In the genomic region with DNA sequence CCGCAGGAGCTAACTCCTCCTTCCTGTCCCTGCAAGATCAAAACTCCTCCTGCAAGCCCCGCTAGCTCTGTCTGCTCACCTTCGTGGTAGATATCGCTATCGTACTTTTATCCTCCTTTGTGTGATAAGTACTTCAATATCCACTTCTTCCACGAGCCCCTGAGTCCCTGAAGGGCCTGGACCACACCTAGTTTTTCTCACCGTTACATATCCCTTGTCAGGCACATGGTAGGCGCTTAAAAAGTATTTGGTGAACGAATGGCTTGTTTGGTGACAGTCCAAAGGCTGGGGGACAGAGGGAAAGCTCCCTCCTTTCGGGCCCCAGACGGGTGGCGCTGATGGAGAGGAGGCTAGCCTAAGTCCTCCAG, we compare ENCODE assay signal across 9 cellular contexts. TPM values are rescaled to one million over a fixed set of nuclear protein-coding genes. Genes with fewer than 3 reads are reported as not detected.
DNase-seq lines count a peak whose midpoint lies in the region; FAIRE-seq and TF ChIP-seq lines count a peak whose summit lies in the region.
"Not testable (repeated sequence)": the region's sequence is repeated elsewhere in the genome, so short reads cannot be mapped to it uniquely, and the experiment has no call there.
"Had no signal": no experiment of that assay in that cellular context is flagged by ENCODE, and none has a peak within 500 bp of the region (broad histone marks: within the 10 kb centered on the region; RNA-seq: fewer than 3 reads in every experiment).

No MANE protein-coding gene starts in this region.

- not testable (repeated sequence) for H3K4me1 ChIP-seq in CD8-positive, alpha-beta memory T cell (ENCODE audit: insufficient read depth, low read length); Loucy (ENCODE audit: insufficient read depth, low read length, poor library complexity, severe bottlenecking); ovary (ENCODE audit: insufficient read depth)

- TF ChIP-seq EP300 in ovary (IDR thresholded peaks at IDR 0.05), result not testable (repeated sequence)

- not testable (repeated sequence) for H3K9ac ChIP-seq in Loucy (ENCODE audit: low read depth, low read length, poor library complexity, severe bottlenecking)

- intact Hi-C loops in activated CD4-positive, alpha-beta memory T cell treated with anti-CD3 and anti-CD28 coated beads for 36 hours (cut with micrococcal nuclease), result loop anchor here (2.0 to 5.0 kb wide), 2 partner anchors 79 to 966 kb away; partner anchors contain the start of gene WDR1
- intact Hi-C loops in lower leg skin (cut with DNase I; ENCODE audit: low total_unique reads); ovary (cut with DNase I): not testable (repeated sequence)

- H3K79me2 ChIP-seq in Loucy (ENCODE audit: insufficient read depth, low read length), result not testable (repeated sequence)

- TF ChIP-seq CTCF in Loucy (conservative IDR thresholded peaks at IDR 0.05; ENCODE audit: low read length); bronchial epithelial cell (IDR thresholded peaks at IDR 0.05; ENCODE audit: insufficient read depth, low read length, severe bottlenecking); foreskin fibroblast (IDR thresholded peaks at IDR 0.05; ENCODE audit: low read depth, low read length); lower leg skin (IDR thresholded peaks at IDR 0.05); ovary (IDR thresholded peaks at IDR 0.05): not testable (repeated sequence)

- not testable (repeated sequence) for H4K20me1 ChIP-seq in Loucy (ENCODE audit: insufficient read depth, low read length, poor library complexity, severe bottlenecking)

- H3K27me3 Mint-ChIP-seq in CD8-positive, alpha-beta memory T cell; activated CD4-positive, alpha-beta memory T cell treated with anti-CD3 and anti-CD28 coated beads for 36 hours: not testable (repeated sequence)

- peak overlapping the region; percentile 96 to 98 (median 98) for H3K4me3 Mint-ChIP-seq in CD8-positive, alpha-beta memory T cell
- peak overlapping the region; percentile 89 for H3K4me3 Mint-ChIP-seq in activated CD4-positive, alpha-beta memory T cell treated with anti-CD3 and anti-CD28 coated beads for 36 hours

- DNase-seq in CD8-positive, alpha-beta memory T cell; foreskin fibroblast; lower leg skin (ENCODE audit: low spot score in 2 of 2); ovary: not testable (repeated sequence)
- peak; percentile 13 for DNase-seq in activated CD4-positive, alpha-beta memory T cell treated with anti-CD3 and anti-CD28 coated beads for 36 hours
- DNase-seq in bronchial epithelial cell (ENCODE audit: low read depth), result peak; percentile 1

- 0 to 6% methylated on average over 10 to 11 of the region's 12 CpGs for WGBS in lower leg skin, 2 donors
- 1 to 6% (median 2%) methylated on average over 10 to 12 of the region's 12 CpGs for WGBS in ovary, 3 donors

- H3K4me3 ChIP-seq in CD8-positive, alpha-beta memory T cell (ENCODE audit: low read length), result peak overlapping the region; percentile 41
- H3K4me3 ChIP-seq in Loucy (ENCODE audit: low read length, poor library complexity, severe bottlenecking), result peak overlapping the region; percentile 38
- H3K4me3 ChIP-seq in bronchial epithelial cell (ENCODE audit: low read depth, low read length), result peak overlapping the region; percentile 57
- H3K4me3 ChIP-seq in foreskin fibroblast (ENCODE audit: low read depth in 1 of 2, low read length in 2 of 2), result peak overlapping the region; percentile 57 to 72
- peak overlapping the region; percentile 53 for H3K4me3 ChIP-seq in lower leg skin (ENCODE audit: low read depth, poor library complexity, severe bottlenecking)
- peak overlapping the region; percentile 65 for H3K4me3 ChIP-seq in ovary

- H3K9me3 Mint-ChIP-seq in CD8-positive, alpha-beta memory T cell; activated CD4-positive, alpha-beta memory T cell treated with anti-CD3 and anti-CD28 coated beads for 36 hours: not testable (repeated sequence)

- FAIRE-seq in bronchial epithelial cell (lab: Jason Lieb, UNC), result not testable (repeated sequence)

- peak overlapping the region; percentile 72 for H3K27ac ChIP-seq in CD8-positive, alpha-beta memory T cell (ENCODE audit: low read depth, low read length)
- H3K27ac ChIP-seq in ovary (peak overlapping the region; percentile 85 to 89), temporal lobe (ENCODE audit: low read depth, low read length) (peak overlapping the region; percentile 40)

- CTCF ChIA-PET in CD8-positive, alpha-beta memory T cell (lab: Charles Lee); activated CD4-positive, alpha-beta memory T cell treated with anti-CD3 and anti-CD28 coated beads for 36 hours (lab: Charles Lee): not testable (repeated sequence)

- TF ChIP-seq POLR2A in lower leg skin (IDR thresholded peaks at IDR 0.05); ovary (IDR thresholded peaks at IDR 0.05): not testable (repeated sequence)

- H3K36me3 Mint-ChIP-seq in CD8-positive, alpha-beta memory T cell; activated CD4-positive, alpha-beta memory T cell treated with anti-CD3 and anti-CD28 coated beads for 36 hours: not testable (repeated sequence)

- H3K4me1 Mint-ChIP-seq in CD8-positive, alpha-beta memory T cell, result not testable (repeated sequence)
- H3K4me1 Mint-ChIP-seq in activated CD4-positive, alpha-beta memory T cell treated with anti-CD3 and anti-CD28 coated beads for 36 hours (ENCODE audit: low read depth), result peaks cover 17% of the 10 kb centered on the region

- H2AFZ ChIP-seq in Loucy (ENCODE audit: low read length), result not testable (repeated sequence)

- peak overlapping the region; percentile 78 to 100 (median 99) for H3K27ac Mint-ChIP-seq in CD8-positive, alpha-beta memory T cell
- not testable (repeated sequence) for H3K27ac Mint-ChIP-seq in activated CD4-positive, alpha-beta memory T cell treated with anti-CD3 and anti-CD28 coated beads for 36 hours

- H3K9me3 ChIP-seq in CD8-positive, alpha-beta memory T cell (ENCODE audit: low read length); Loucy (ENCODE audit: insufficient read depth, low read depth, low read length); ovary: not testable (repeated sequence)

- H3K4me2 ChIP-seq in Loucy (ENCODE audit: low read depth, low read length, poor library complexity, severe bottlenecking), result not testable (repeated sequence)

- not testable (repeated sequence) for H3K9me2 ChIP-seq in Loucy (replicated peaks; ENCODE audit: low read depth, low read length)

- not testable (repeated sequence) for H3F3A ChIP-seq in Loucy (ENCODE audit: low read depth)

- POLR2A ChIA-PET in CD8-positive, alpha-beta memory T cell (lab: Charles Lee); activated CD4-positive, alpha-beta memory T cell treated with anti-CD3 and anti-CD28 coated beads for 36 hours (lab: Charles Lee): not testable (repeated sequence)

- H3K27me3 ChIP-seq in CD8-positive, alpha-beta memory T cell (ENCODE audit: insufficient read depth, low read length, poor library complexity, severe bottlenecking); Loucy (ENCODE audit: insufficient read depth, low read length, poor library complexity, severe bottlenecking); bronchial epithelial cell (ENCODE audit: control insufficient read depth, insufficient read depth, low read length); ovary: not testable (repeated sequence)

- not testable (repeated sequence) for H3K36me3 ChIP-seq in CD8-positive, alpha-beta memory T cell (ENCODE audit: insufficient read depth, low read length); Loucy (ENCODE audit: insufficient read depth, low read length); bronchial epithelial cell (ENCODE audit: control insufficient read depth, insufficient read depth, low read length); ovary

RNA-seq across cellular contexts. Expression of gene FAM90A26, which starts 18.4 kb away (rescaled TPM):
- not detected for total RNA-seq in CD8-positive, alpha-beta memory T cell
- polyA plus RNA-seq in CD8-positive, alpha-beta memory T cell, result not detected
- not detected for total RNA-seq in activated CD4-positive, alpha-beta memory T cell treated with anti-CD3 and anti-CD28 coated beads for 36 hours
- not detected in 2 replicates for total RNA-seq in bronchial epithelial cell
- not detected for total RNA-seq in lower leg skin
- not detected for total RNA-seq in ovary
- not detected for polyA plus RNA-seq in ovary
- total RNA-seq in temporal lobe, result not detected
- total RNA-seq: HT-29 had no signal

RNA-seq across cellular contexts. Expression of gene USP17L10, which starts 58.7 kb away (rescaled TPM):
- total RNA-seq in CD8-positive, alpha-beta memory T cell, result not detected
- not detected for polyA plus RNA-seq in CD8-positive, alpha-beta memory T cell
- total RNA-seq in activated CD4-positive, alpha-beta memory T cell treated with anti-CD3 and anti-CD28 coated beads for 36 hours, result not detected
- total RNA-seq in bronchial epithelial cell (not detected in 2 replicates), lower leg skin (not detected), ovary (not detected), temporal lobe (not detected)
- not detected for polyA plus RNA-seq in ovary
- total RNA-seq: HT-29 had no signal
